22 cellular contexts compared by ENCODE assay signal in genomic region chr1:33515112-33515511, GRCh38.
"Had no signal": no experiment of that assay in that cellular context is flagged by ENCODE, and none has a peak within 500 bp of the region (broad histone marks: within the 10 kb centered on the region; RNA-seq: fewer than 3 reads in every experiment).

No MANE protein-coding gene starts in this region.

- H3K4me1 ChIP-seq: pancreas, sigmoid colon, tibial nerve, upper lobe of left lung had no signal

- H3K36me3 ChIP-seq: esophagus squamous epithelium, neutrophil, pancreas, sigmoid colon, thoracic aorta, tibial nerve, upper lobe of left lung had no signal

- H2AFZ ChIP-seq: hepatocyte had no signal

- H3K4me3 ChIP-seq: esophagus squamous epithelium, hepatocyte, mucosa of descending colon, pancreas, sigmoid colon, thoracic aorta, tibial nerve, upper lobe of left lung had no signal

- DNase-seq: cortex of kidney; effector memory CD8-positive, alpha-beta T cell; erythroblast; esophagus squamous epithelium; foreskin melanocyte; kidney; left colon; mesenchymal stem cell; mucosa of descending colon; naive B cell; pancreas; sigmoid colon; stimulated activated CD4-positive, alpha-beta T cell treated with anti-CD3 and anti-CD28 coated beads, Interleukin-2, amount 100 ng/mL, for 24 hours; stimulated activated CD4-positive, alpha-beta T cell treated with anti-CD3 and anti-CD28 coated beads, Interleukin-4, amount 100 ng/mL, for 24 hours; stimulated activated naive CD8-positive, alpha-beta T cell treated with anti-CD3 and anti-CD28 coated beads, Interleukin-15, Interleukin-2, amounts not matched to agents 100 U/mL and 50 U/mL, for 24 hours; upper lobe of left lung had no signal

- H3K4me2 ChIP-seq: hepatocyte had no signal

- ATAC-seq: effector memory CD8-positive, alpha-beta T cell; left colon; mucosa of descending colon; natural killer cell treated with Interleukin-12 subunit alpha and Interleukin-12 subunit beta and Interleukin-15 and Interleukin-18, amount 100 ng/mL, for 72 hours; pancreas; stimulated activated memory B cell treated with anti-CD40 and anti-IgM and Interleukin-4, amounts not matched to agents 10 μg/mL and 1 μg/mL and 100 μg/mL, for 72 hours; stimulated activated naive CD8-positive, alpha-beta T cell treated with anti-CD3 and anti-CD28 coated beads, Interleukin-15, Interleukin-2, amounts not matched to agents 100 U/mL and 50 U/mL, for 24 hours had no signal

- H3K27ac ChIP-seq: esophagus squamous epithelium, hepatocyte, neutrophil, pancreas, sigmoid colon, thoracic aorta, tibial nerve, upper lobe of left lung had no signal

- H3K27me3 ChIP-seq: esophagus squamous epithelium, hepatocyte, neutrophil, pancreas, sigmoid colon, tibial nerve, upper lobe of left lung had no signal

- H3K79me2 ChIP-seq: hepatocyte had no signal

- H3K9me3 ChIP-seq: esophagus squamous epithelium, mucosa of descending colon, neutrophil, pancreas, sigmoid colon, thoracic aorta, tibial nerve, upper lobe of left lung had no signal
